In genomic region chr4:139972305-139972704, GRCh38 we compare ENCODE assay signal across 24 cellular contexts.
DNase-seq lines count a peak whose midpoint lies in the region; ATAC-seq, FAIRE-seq and TF ChIP-seq lines count a peak whose summit lies in the region.
"Had no signal": no experiment of that assay in that cellular context is flagged by ENCODE, and none has a peak within 500 bp of the region (broad histone marks: within the 10 kb centered on the region; RNA-seq: fewer than 3 reads in every experiment).

No MANE protein-coding gene starts in this region.

- intact Hi-C loops in GM12878 (cut with micrococcal nuclease; ENCODE audit: unreplicated experiment) (no loop called here), tibial artery (cut with DNase I; ENCODE audit: low total_unique reads) (loop anchor here (10.0 kb wide), 1 partner anchor 112 kb away; no protein-coding TSS in a partner anchor)

- H3K27ac ChIP-seq in GM12878 (ENCODE audit: control insufficient read depth, insufficient read depth): no peak overlapping the region
- H3K27ac ChIP-seq in tibial artery: peak overlapping the region; percentile 67 to 71
- H3K27ac ChIP-seq: C4-2B had no signal

- TF ChIP-seq POLR2A in GM12878 (IDR thresholded peaks at IDR 0.05; ENCODE audit: low read depth, low read length): no peak

- H2AFZ ChIP-seq in GM12878 (ENCODE audit: control insufficient read depth, low read depth, low read length): no peak overlapping the region

- H3K27ac Mint-ChIP-seq in stimulated activated naive CD8-positive, alpha-beta T cell treated with anti-CD3 and anti-CD28 coated beads, Interleukin-15, amount 100 ng/mL, for 72 hours: no peak overlapping the region
- H3K27ac Mint-ChIP-seq: HFFc6 had no signal

- no peaks in the 10 kb centered on the region for H3K79me2 ChIP-seq in GM12878 (ENCODE audit: control insufficient read depth, insufficient read depth, low read length)

- DNase-seq in stimulated activated naive CD8-positive, alpha-beta T cell treated with anti-CD3 and anti-CD28 coated beads, Interleukin-15, amount 100 ng/mL, for 72 hours: no peak
- DNase-seq in stimulated activated naive CD8-positive, alpha-beta T cell treated with anti-CD3 and anti-CD28 coated beads, Interleukin-15, Interleukin-2, amounts not matched to agents 100 U/mL and 50 U/mL, for 24 hours: no peak
- peak; percentile 19 for DNase-seq in HT1080 (ENCODE audit: low read depth)
- no peak for DNase-seq in GM12878 (ENCODE audit: low read depth, low spot score)
- no peak for DNase-seq in tibial artery
- DNase-seq in activated CD8-positive, alpha-beta memory T cell treated with anti-CD3 and anti-CD28 coated beads for 24 hours: no peak
- DNase-seq in urothelium cell line (ENCODE audit: low spot score): no peak
- DNase-seq: DMS 273 treated with DMSO at 0.1 percent for 48 hours; DND-41; GDM1; HFFc6; MG63; NCI-H1105; NCI-H1694; NCI-H2081 treated with DMSO at 0.1 percent for 48 hours; NCI-H446 treated with DMSO at 0.1 percent for 48 hours; NCI-H748 treated with DMSO at 0.1 percent for 48 hours; NK-92 treated with Interleukin-12 subunit alpha and Interleukin-12 subunit beta, amount 100 ng/mL, for 24 hours; SHP77 treated with DMSO at 0.1 percent for 48 hours; SK-N-SH had no signal

- H3K4me1 ChIP-seq in GM12878 (ENCODE audit: control insufficient read depth, insufficient read depth, low read length) (peaks cover 21% of the 10 kb centered on the region), tibial artery (peaks cover 0 to 80% (median 39%) of the 10 kb centered on the region in 4 donors)

- FAIRE-seq in GM12878 (lab: Jason Lieb, UNC) (no peak), urothelium cell line (lab: Jason Lieb, UNC) (no peak)
- FAIRE-seq: GM12892, GM18507 had no signal

- H4K20me1 ChIP-seq in GM12878 (ENCODE audit: control insufficient read depth, insufficient read depth): no peaks in the 10 kb centered on the region

- H3K9me3 ChIP-seq in GM12878 (replicated peaks; ENCODE audit: control insufficient read depth, insufficient read depth, low read length) (no peaks in the 10 kb centered on the region), tibial artery (no peaks in the 10 kb centered on the region)
- H3K9me3 ChIP-seq: MG63, SK-N-SH had no signal

- CTCF ChIA-PET in GM12878 (lab: Yijun Ruan, JAX): no interaction called here

- H3K27me3 ChIP-seq in GM12878 (replicated peaks in 1 of 2; ENCODE audit: control insufficient read depth in 2 of 2, insufficient read depth in 2 of 2, low read length in 1 of 2): no peaks in the 10 kb centered on the region
- H3K27me3 ChIP-seq in tibial artery: no peaks in the 10 kb centered on the region
- H3K27me3 ChIP-seq: MG63 had no signal

- no peaks in the 10 kb centered on the region for H3K27me3 Mint-ChIP-seq in stimulated activated naive CD8-positive, alpha-beta T cell treated with anti-CD3 and anti-CD28 coated beads, Interleukin-15, amount 100 ng/mL, for 72 hours

- peak; percentile 69 for ATAC-seq in stimulated activated naive CD8-positive, alpha-beta T cell treated with anti-CD3 and anti-CD28 coated beads, Interleukin-15, amount 100 ng/mL, for 72 hours
- ATAC-seq in stimulated activated naive CD8-positive, alpha-beta T cell treated with anti-CD3 and anti-CD28 coated beads, Interleukin-15, Interleukin-2, amounts not matched to agents 100 U/mL and 50 U/mL, for 24 hours: no peak
- ATAC-seq in GM12878 (peak; percentile 36; the same call in 2 of the 3 replicates), HG03521 (IDR thresholded peaks at IDR 0.05; ENCODE audit: unreplicated experiment) (no peak)

- TF ChIP-seq EP300 in GM12878 (IDR thresholded peaks at IDR 0.05; ENCODE audit: borderline replicate concordance in 1 of 2, control insufficient read depth in 1 of 2, low read depth in 2 of 2, low read length in 2 of 2): no peak

- TF ChIP-seq RAD21 in GM12878 (IDR thresholded peaks at IDR 0.05; ENCODE audit: insufficient read depth, low read depth, low read length): no peak

- peaks cover 17% of the 10 kb centered on the region for H3K4me1 Mint-ChIP-seq in stimulated activated naive CD8-positive, alpha-beta T cell treated with anti-CD3 and anti-CD28 coated beads, Interleukin-15, amount 100 ng/mL, for 72 hours

- RAD21 ChIA-PET in GM12878 (lab: Charles Lee; ENCODE audit: unreplicated experiment): no interaction called here

- BruUV-seq in GM12878 (replicated peaks; lab: Mats Ljungman, UMichigan): no TSS peak

- H3K4me3 ChIP-seq in GM12878: no peak overlapping the region
- H3K4me3 ChIP-seq in tibial artery: no peak overlapping the region
- H3K4me3 ChIP-seq: MG63 had no signal

- H3K4me3 Mint-ChIP-seq in stimulated activated naive CD8-positive, alpha-beta T cell treated with anti-CD3 and anti-CD28 coated beads, Interleukin-15, amount 100 ng/mL, for 72 hours: no peak overlapping the region
- H3K4me3 Mint-ChIP-seq: HFFc6 had no signal

- TF ChIP-seq CTCF in GM12878 (IDR thresholded peaks at IDR 0.05 in 2 of 3, conservative IDR thresholded peaks at IDR 0.05 in 1 of 3; ENCODE audit: control insufficient read depth in 2 of 3, extremely low read depth in 1 of 3, insufficient read depth in 1 of 3, low read depth in 3 of 3, low read length in 3 of 3) (no peak), tibial artery (IDR thresholded peaks at IDR 0.05) (no peak)

- SMC1A ChIA-PET in GM12878 (lab: Charles Lee; ENCODE audit: uncharacterized antibody, unreplicated experiment): interaction anchor here (1.0 kb wide), 1 partner anchor 11 kb away, joined by 3 read pairs; no protein-coding TSS in a partner anchor

- H3K9me3 Mint-ChIP-seq in stimulated activated naive CD8-positive, alpha-beta T cell treated with anti-CD3 and anti-CD28 coated beads, Interleukin-15, amount 100 ng/mL, for 72 hours: no peaks in the 10 kb centered on the region
- H3K9me3 Mint-ChIP-seq: HFFc6 had no signal

- POLR2A ChIA-PET in GM12878 (lab: Charles Lee): no interaction called here

- in situ Hi-C loops in GM12878 (cut with MboI): no loop called here

- H3K9ac ChIP-seq in GM12878 (ENCODE audit: control insufficient read depth, insufficient read depth, low read length): no peak overlapping the region
- H3K9ac ChIP-seq: SK-N-SH had no signal

- no peak overlapping the region for H3K4me2 ChIP-seq in GM12878 (ENCODE audit: control insufficient read depth, insufficient read depth)
- H3K4me2 ChIP-seq: SK-N-SH had no signal

- H3K36me3 ChIP-seq in GM12878 (ENCODE audit: control insufficient read depth in 2 of 2, insufficient read depth in 2 of 2, low read length in 1 of 2) (no peaks in the 10 kb centered on the region), tibial artery (no peaks in the 10 kb centered on the region)
- H3K36me3 ChIP-seq: MG63 had no signal

TF ChIP-seq in GM12878, 131 proteins besides CTCF, POLR2A, EP300 and RAD21 (continues in another document):
- TF ChIP-seq RUNX3 (IDR thresholded peaks at IDR 0.05; ENCODE audit: low read length) (peak; percentile 20; the same call in 1 of the 2 replicates), MAX (IDR thresholded peaks at IDR 0.05; ENCODE audit: low read depth, low read length) (no peak), EZH2 (IDR thresholded peaks at IDR 0.05; ENCODE audit: borderline replicate concordance, control insufficient read depth, low read depth, low read length) (no peak), MXI1 (IDR thresholded peaks at IDR 0.05; ENCODE audit: low read depth, low read length) (no peak), SPI1 (IDR thresholded peaks at IDR 0.05; ENCODE audit: borderline replicate concordance, insufficient read depth, low read depth, low read length) (peak; percentile 12; the same call in 1 of the 2 replicates), HCFC1 (IDR thresholded peaks at IDR 0.05; ENCODE audit: low read length) (no peak)
- TF ChIP-seq, protein P1, sequence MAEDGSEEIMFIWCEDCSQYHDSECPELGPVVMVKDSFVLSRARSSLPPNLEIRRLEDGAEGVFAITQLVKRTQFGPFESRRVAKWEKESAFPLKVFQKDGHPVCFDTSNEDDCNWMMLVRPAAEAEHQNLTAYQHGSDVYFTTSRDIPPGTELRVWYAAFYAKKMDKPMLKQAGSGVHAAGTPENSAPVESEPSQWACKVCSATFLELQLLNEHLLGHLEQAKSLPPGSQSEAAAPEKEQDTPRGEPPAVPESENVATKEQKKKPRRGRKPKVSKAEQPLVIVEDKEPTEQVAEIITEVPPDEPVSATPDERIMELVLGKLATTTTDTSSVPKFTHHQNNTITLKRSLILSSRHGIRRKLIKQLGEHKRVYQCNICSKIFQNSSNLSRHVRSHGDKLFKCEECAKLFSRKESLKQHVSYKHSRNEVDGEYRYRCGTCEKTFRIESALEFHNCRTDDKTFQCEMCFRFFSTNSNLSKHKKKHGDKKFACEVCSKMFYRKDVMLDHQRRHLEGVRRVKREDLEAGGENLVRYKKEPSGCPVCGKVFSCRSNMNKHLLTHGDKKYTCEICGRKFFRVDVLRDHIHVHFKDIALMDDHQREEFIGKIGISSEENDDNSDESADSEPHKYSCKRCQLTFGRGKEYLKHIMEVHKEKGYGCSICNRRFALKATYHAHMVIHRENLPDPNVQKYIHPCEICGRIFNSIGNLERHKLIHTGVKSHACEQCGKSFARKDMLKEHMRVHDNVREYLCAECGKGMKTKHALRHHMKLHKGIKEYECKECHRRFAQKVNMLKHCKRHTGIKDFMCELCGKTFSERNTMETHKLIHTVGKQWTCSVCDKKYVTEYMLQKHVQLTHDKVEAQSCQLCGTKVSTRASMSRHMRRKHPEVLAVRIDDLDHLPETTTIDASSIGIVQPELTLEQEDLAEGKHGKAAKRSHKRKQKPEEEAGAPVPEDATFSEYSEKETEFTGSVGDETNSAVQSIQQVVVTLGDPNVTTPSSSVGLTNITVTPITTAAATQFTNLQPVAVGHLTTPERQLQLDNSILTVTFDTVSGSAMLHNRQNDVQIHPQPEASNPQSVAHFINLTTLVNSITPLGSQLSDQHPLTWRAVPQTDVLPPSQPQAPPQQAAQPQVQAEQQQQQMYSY (CRISPR knock-in tag; IDR thresholded peaks at IDR 0.05): no peak
- TF ChIP-seq, protein P2, sequence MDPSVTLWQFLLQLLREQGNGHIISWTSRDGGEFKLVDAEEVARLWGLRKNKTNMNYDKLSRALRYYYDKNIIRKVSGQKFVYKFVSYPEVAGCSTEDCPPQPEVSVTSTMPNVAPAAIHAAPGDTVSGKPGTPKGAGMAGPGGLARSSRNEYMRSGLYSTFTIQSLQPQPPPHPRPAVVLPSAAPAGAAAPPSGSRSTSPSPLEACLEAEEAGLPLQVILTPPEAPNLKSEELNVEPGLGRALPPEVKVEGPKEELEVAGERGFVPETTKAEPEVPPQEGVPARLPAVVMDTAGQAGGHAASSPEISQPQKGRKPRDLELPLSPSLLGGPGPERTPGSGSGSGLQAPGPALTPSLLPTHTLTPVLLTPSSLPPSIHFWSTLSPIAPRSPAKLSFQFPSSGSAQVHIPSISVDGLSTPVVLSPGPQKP (IDR thresholded peaks at IDR 0.05; ENCODE audit: low read depth, low read length): no peak

Comparison
In these comparisons a context has a peak if more than half of its experiments do, and no peak if none do; other contexts are left out.
1. ATAC-seq: peak in stimulated activated naive CD8-positive, alpha-beta T cell treated with anti-CD3 and anti-CD28 coated beads, Interleukin-15, amount 100 ng/mL, for 72 hours (single experiment) and GM12878 (single experiment); none in stimulated activated naive CD8-positive, alpha-beta T cell treated with anti-CD3 and anti-CD28 coated beads, Interleukin-15, Interleukin-2, amounts not matched to agents 100 U/mL and 50 U/mL, for 24 hours (single experiment) and HG03521 (single experiment).